In the genomic region with DNA sequence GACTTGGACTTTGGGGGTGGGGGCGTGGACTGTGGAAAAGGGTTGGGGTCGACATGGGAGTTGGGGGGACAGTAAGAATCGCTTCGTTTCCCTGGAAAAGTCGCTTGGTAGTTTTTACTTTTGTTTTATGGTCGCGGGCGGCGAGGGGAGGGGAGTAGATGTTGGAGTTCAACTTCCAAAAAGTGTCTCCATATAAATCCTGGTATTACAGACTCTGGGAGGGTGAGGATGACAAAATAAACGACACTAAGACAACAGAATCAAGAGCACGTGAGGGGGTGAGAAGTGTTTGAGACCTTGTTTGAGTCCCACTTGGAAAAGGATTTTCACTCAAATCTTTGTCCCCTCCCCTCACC, we compare ENCODE assay signal across 8 cellular contexts. TPM values are rescaled to one million over a fixed set of nuclear protein-coding genes. Genes with fewer than 3 reads are reported as not detected.
A peak's percentile ranks its signal among the peaks of the same experiment; 100 is the strongest.
DNase-seq lines count a peak whose midpoint lies in the region; ATAC-seq, FAIRE-seq and TF ChIP-seq lines count a peak whose summit lies in the region.

No MANE protein-coding gene starts in this region.

- H3K27me3 ChIP-seq in CD8-positive, alpha-beta T cell (ENCODE audit: insufficient read depth, low read length), result no peaks in the 10 kb centered on the region
- H3K27me3 ChIP-seq in bronchial epithelial cell (ENCODE audit: control insufficient read depth, insufficient read depth, low read length) (no peaks in the 10 kb centered on the region), gastrocnemius medialis (peaks cover 82 to 88% (median 87%) of the 10 kb centered on the region in 3 donors)

- no peaks in the 10 kb centered on the region for H3K9me3 Mint-ChIP-seq in CD8-positive, alpha-beta T cell
- peaks cover 0 to 7% (median 0%) of the 10 kb centered on the region in 9 donors for H3K9me3 Mint-ChIP-seq in naive thymus-derived CD8-positive, alpha-beta T cell

- TF ChIP-seq POLR2A in gastrocnemius medialis (IDR thresholded peaks at IDR 0.05), result no peak

- no peaks in the 10 kb centered on the region for H3K9me3 ChIP-seq in CD8-positive, alpha-beta T cell (ENCODE audit: low read length)
- H3K9me3 ChIP-seq in gastrocnemius medialis, result no peaks in the 10 kb centered on the region

- peak overlapping the region; percentile 81 for H3K4me3 ChIP-seq in CD8-positive, alpha-beta T cell (ENCODE audit: low read depth, low read length)
- peak overlapping the region; percentile 84 for H3K4me3 ChIP-seq in Jurkat, Clone E6-1 (ENCODE audit: low read length)
- H3K4me3 ChIP-seq in bronchial epithelial cell (ENCODE audit: low read depth, low read length) (peak overlapping the region; percentile 72), gastrocnemius medialis (peak overlapping the region in 1 of 4 donors; percentile 39)

- H3K4me1 Mint-ChIP-seq in CD8-positive, alpha-beta T cell (ENCODE audit: low read depth), result peaks cover 35% of the 10 kb centered on the region
- H3K4me1 Mint-ChIP-seq in naive thymus-derived CD8-positive, alpha-beta T cell, result peaks cover 18 to 56% (median 35%) of the 10 kb centered on the region in 4 donors

- no peak for TF ChIP-seq CTCF in CD8-positive, alpha-beta T cell (IDR thresholded peaks at IDR 0.05)
- TF ChIP-seq CTCF in bronchial epithelial cell (IDR thresholded peaks at IDR 0.05; ENCODE audit: insufficient read depth, low read length, severe bottlenecking), result no peak
- TF ChIP-seq CTCF in GM13977 (IDR thresholded peaks at IDR 0.05; ENCODE audit: extremely low read depth, insufficient read depth, missing control alignments), result no peak
- TF ChIP-seq CTCF in gastrocnemius medialis (IDR thresholded peaks at IDR 0.05 in 4 of 5, conservative IDR thresholded peaks at IDR 0.05 in 1 of 5), result no peak

- H3K4me3 Mint-ChIP-seq in CD8-positive, alpha-beta T cell, result peak overlapping the region; percentile 99
- peak overlapping the region; percentile 90 to 100 (median 96) for H3K4me3 Mint-ChIP-seq in naive thymus-derived CD8-positive, alpha-beta T cell

- FAIRE-seq in bronchial epithelial cell (lab: Jason Lieb, UNC), result no peak

- CTCF ChIA-PET in CD8-positive, alpha-beta T cell (lab: Charles Lee), result interaction anchor here (1.0 to 2.0 kb wide), 5 partner anchors 11 to 1136 kb away, joined by 3 to 10 read pairs (median 8); no protein-coding TSS in a partner anchor

- POLR2A ChIA-PET in CD8-positive, alpha-beta T cell (lab: Charles Lee), result interaction anchor here (0.6 to 58.6 kb wide), 16 partner anchors 11 to 1670 kb away, joined by 3 to 2179 read pairs (median 4); no protein-coding TSS in a partner anchor
- POLR2A ChIA-PET in naive thymus-derived CD8-positive, alpha-beta T cell (lab: Charles Lee), result interaction anchor here (0.7 to 17.4 kb wide), 23 partner anchors 13 to 1867 kb away, joined by 3 to 1316 read pairs (median 4); no protein-coding TSS in a partner anchor

- H3K27ac ChIP-seq in CD8-positive, alpha-beta T cell (ENCODE audit: low read depth, low read length), result peak overlapping the region; percentile 97
- no peak overlapping the region for H3K27ac ChIP-seq in gastrocnemius medialis

- H3K36me3 Mint-ChIP-seq in CD8-positive, alpha-beta T cell, result peaks cover 29% of the 10 kb centered on the region
- peaks cover 20 to 27% (median 22%) of the 10 kb centered on the region in 3 donors for H3K36me3 Mint-ChIP-seq in naive thymus-derived CD8-positive, alpha-beta T cell

- ATAC-seq in CD8-positive, alpha-beta T cell, result no peak
- ATAC-seq in naive thymus-derived CD8-positive, alpha-beta T cell, result no peak
- ATAC-seq in GM21717 (IDR thresholded peaks at IDR 0.05; ENCODE audit: unreplicated experiment) (no peak), gastrocnemius medialis (no peak)

- no peaks in the 10 kb centered on the region for H3K36me3 ChIP-seq in CD8-positive, alpha-beta T cell (ENCODE audit: insufficient read depth, low read length)
- H3K36me3 ChIP-seq in bronchial epithelial cell (ENCODE audit: control insufficient read depth, insufficient read depth, low read length) (no peaks in the 10 kb centered on the region), gastrocnemius medialis (no peaks in the 10 kb centered on the region)

- intact Hi-C loops in CD8-positive, alpha-beta T cell (cut with DNase I, micrococcal nuclease), result loop anchor here (1.0 to 10.0 kb wide), 19 partner anchors 10 to 1818 kb away; no protein-coding TSS in a partner anchor
- intact Hi-C loops in gastrocnemius medialis (cut with DNase I; ENCODE audit: low total_unique reads), result no loop called here

- no peaks in the 10 kb centered on the region for H3K27me3 Mint-ChIP-seq in CD8-positive, alpha-beta T cell (ENCODE audit: low read depth)
- H3K27me3 Mint-ChIP-seq in naive thymus-derived CD8-positive, alpha-beta T cell, result peaks cover 0 to 9% (median 0%) of the 10 kb centered on the region in 5 donors

- in situ Hi-C loops in GM13977 (cut with MboI; ENCODE audit: low pct_unique_long_range_greater_than_20kb, low sequenced_read_pairs, unreplicated experiment) (no loop called here), gastrocnemius medialis (cut with MboI; ENCODE audit: low sequenced_read_pairs in 4 of 4) (loop anchor here in 1 of 4 donors (25.0 kb wide), 1 partner anchor 1135 kb away; no protein-coding TSS in a partner anchor)

- DNase-seq in CD8-positive, alpha-beta T cell, result no peak
- DNase-seq in Jurkat, Clone E6-1 (ENCODE audit: low read depth, low spot score), result no peak
- DNase-seq in bronchial epithelial cell (ENCODE audit: low read depth), result peak; percentile 22
- DNase-seq in naive thymus-derived CD8-positive, alpha-beta T cell, result peak in 1 of 10 donors; percentile 29
- no peak for DNase-seq in GM13977 (ENCODE audit: low spot score)
- DNase-seq in gastrocnemius medialis, result no peak
- no peak for DNase-seq in central memory CD4-positive, alpha-beta T cell

- peak overlapping the region; percentile 98 for H3K27ac Mint-ChIP-seq in CD8-positive, alpha-beta T cell
- H3K27ac Mint-ChIP-seq in naive thymus-derived CD8-positive, alpha-beta T cell, result peak overlapping the region; percentile 86 to 99 (median 94)

- peaks cover 16% of the 10 kb centered on the region for H3K4me1 ChIP-seq in CD8-positive, alpha-beta T cell (ENCODE audit: insufficient read depth, low read length)
- peaks cover 19 to 30% of the 10 kb centered on the region in 2 donors for H3K4me1 ChIP-seq in gastrocnemius medialis

RNA-seq across cellular contexts. Expression of a gene that starts 0.7 kb away (rescaled TPM):
- total RNA-seq in CD8-positive, alpha-beta T cell, result 100 to 1,000 TPM; 273 to 284 TPM
- 10.6 TPM for polyA plus RNA-seq in Jurkat, Clone E6-1 (2012; ENCODE audit: insufficient read depth, insufficient read length)
- total RNA-seq in bronchial epithelial cell (2.9 and 5.3 TPM in 2 replicates), gastrocnemius medialis (under 1 TPM in 3 of 4 donors, not detected in 1; 0.05 to 0.62 (median 0.18) TPM)
- total RNA-seq in naive thymus-derived CD8-positive, alpha-beta T cell, result 100 to 1,000 TPM; 206 to 209 TPM
- 10 to 100 TPM in 1 of 3 donors, 1 to 10 TPM in 2; 8.2 to 12.1 (median 9.5) TPM for polyA plus RNA-seq in naive thymus-derived CD8-positive, alpha-beta T cell

Comparison
In these comparisons a context has a peak if more than half of its experiments do, and no peak if none do; other contexts are left out.
1. RNA of a gene that starts 0.7 kb away (total RNA-seq): 273 to 284 TPM in CD8-positive, alpha-beta T cell and 206 to 209 TPM in naive thymus-derived CD8-positive, alpha-beta T cell; 2.9 to 5.3 TPM in bronchial epithelial cell and 0.05 to 0.62 TPM in gastrocnemius medialis; every median in the first group is over 10 times any median in the second.